In the genomic region with DNA sequence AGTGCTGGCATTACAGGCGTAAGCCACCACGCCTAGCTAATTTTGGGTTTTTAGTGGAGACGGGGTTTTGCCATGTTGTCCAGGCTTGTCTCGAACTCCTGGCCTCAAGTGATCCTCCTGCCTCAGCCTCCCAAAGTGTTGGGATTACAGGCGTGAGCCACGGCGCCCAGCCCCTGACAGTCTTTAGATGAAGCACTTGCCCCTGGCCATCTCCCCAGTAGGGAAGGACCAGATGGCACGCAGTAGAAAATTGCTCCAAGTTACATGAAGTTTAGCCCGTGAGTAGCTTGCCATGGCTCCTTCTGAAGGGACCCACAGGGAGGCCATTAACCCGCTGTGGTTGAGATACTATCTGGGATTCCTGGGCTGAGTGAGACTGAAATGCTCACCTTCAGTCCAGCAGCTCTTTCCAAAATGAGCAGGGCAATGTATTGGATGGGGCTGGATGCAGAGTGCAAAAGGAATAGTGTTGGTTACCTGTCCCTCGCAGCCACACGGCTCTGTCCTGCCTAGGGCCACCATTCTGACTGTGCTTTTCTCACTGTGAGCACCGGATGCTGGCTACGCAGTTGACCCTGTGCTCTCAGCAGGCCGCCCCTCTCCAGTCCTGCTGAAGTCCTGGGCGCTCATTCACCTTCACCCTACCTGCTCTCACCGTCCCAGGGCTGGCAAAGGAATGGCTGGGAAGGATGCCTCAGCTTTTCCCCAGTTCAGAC, we compare ENCODE assay signal across 18 cellular contexts.
"Had no signal": no experiment of that assay in that cellular context is flagged by ENCODE, and none has a peak within 500 bp of the region (broad histone marks: within the 10 kb centered on the region; RNA-seq: fewer than 3 reads in every experiment).

No MANE protein-coding gene starts in this region.

- DNase-seq: caudate nucleus; dorsolateral prefrontal cortex; effector CD4-positive, alpha-beta T cell; kidney; mesendoderm; natural killer cell; right cardiac atrium; sigmoid colon; stimulated activated CD4-positive, alpha-beta T cell treated with anti-CD3 and anti-CD28 coated beads, Interleukin-4, amount 100 ng/mL, for 4 hours; stimulated activated naive CD8-positive, alpha-beta T cell treated with anti-CD3 and anti-CD28 coated beads, Interleukin-15, Interleukin-2, amounts not matched to agents 100 U/mL and 50 U/mL, for 24 hours; transverse colon had no signal

- H3K4me1 ChIP-seq: prostate gland, sigmoid colon, transverse colon had no signal

- H3K27ac ChIP-seq: dorsolateral prefrontal cortex, neutrophil, prostate gland, sigmoid colon, thoracic aorta, transverse colon had no signal

- H3K36me3 Mint-ChIP-seq: natural killer cell; stimulated activated memory B cell treated with anti-CD40 and anti-IgM and Interleukin-4, amounts not matched to agents 10 μg/mL and 1 μg/mL and 100 μg/mL, for 72 hours had no signal

- H3K27me3 ChIP-seq: dorsolateral prefrontal cortex, sigmoid colon, transverse colon had no signal

- H3K9me3 Mint-ChIP-seq: natural killer cell; stimulated activated memory B cell treated with anti-CD40 and anti-IgM and Interleukin-4, amounts not matched to agents 10 μg/mL and 1 μg/mL and 100 μg/mL, for 72 hours had no signal

- H3K4me3 ChIP-seq: dorsolateral prefrontal cortex, prostate gland, sigmoid colon, thoracic aorta, transverse colon had no signal

- H3K27me3 Mint-ChIP-seq: stimulated activated memory B cell treated with anti-CD40 and anti-IgM and Interleukin-4, amounts not matched to agents 10 μg/mL and 1 μg/mL and 100 μg/mL, for 72 hours had no signal

- ATAC-seq: left lobe of liver; right cardiac atrium; stimulated activated memory B cell treated with anti-CD40 and anti-IgM and Interleukin-4, amounts not matched to agents 10 μg/mL and 1 μg/mL and 100 μg/mL, for 72 hours; stimulated activated naive CD8-positive, alpha-beta T cell treated with anti-CD3 and anti-CD28 coated beads, Interleukin-15, Interleukin-2, amounts not matched to agents 100 U/mL and 50 U/mL, for 24 hours had no signal

- H3K9me3 ChIP-seq: neutrophil, prostate gland, sigmoid colon, thoracic aorta, transverse colon had no signal

- H3K27ac Mint-ChIP-seq: natural killer cell; stimulated activated memory B cell treated with anti-CD40 and anti-IgM and Interleukin-4, amounts not matched to agents 10 μg/mL and 1 μg/mL and 100 μg/mL, for 72 hours had no signal

- FAIRE-seq: colon, frontal cortex, kidney had no signal

- H3K4me1 Mint-ChIP-seq: natural killer cell; stimulated activated memory B cell treated with anti-CD40 and anti-IgM and Interleukin-4, amounts not matched to agents 10 μg/mL and 1 μg/mL and 100 μg/mL, for 72 hours had no signal

- H3K4me3 Mint-ChIP-seq: natural killer cell; stimulated activated memory B cell treated with anti-CD40 and anti-IgM and Interleukin-4, amounts not matched to agents 10 μg/mL and 1 μg/mL and 100 μg/mL, for 72 hours had no signal

- H3K36me3 ChIP-seq: neutrophil, prostate gland, sigmoid colon, thoracic aorta, transverse colon had no signal
